ENCODE assay signal across 1 cellular context in the genomic region with DNA sequence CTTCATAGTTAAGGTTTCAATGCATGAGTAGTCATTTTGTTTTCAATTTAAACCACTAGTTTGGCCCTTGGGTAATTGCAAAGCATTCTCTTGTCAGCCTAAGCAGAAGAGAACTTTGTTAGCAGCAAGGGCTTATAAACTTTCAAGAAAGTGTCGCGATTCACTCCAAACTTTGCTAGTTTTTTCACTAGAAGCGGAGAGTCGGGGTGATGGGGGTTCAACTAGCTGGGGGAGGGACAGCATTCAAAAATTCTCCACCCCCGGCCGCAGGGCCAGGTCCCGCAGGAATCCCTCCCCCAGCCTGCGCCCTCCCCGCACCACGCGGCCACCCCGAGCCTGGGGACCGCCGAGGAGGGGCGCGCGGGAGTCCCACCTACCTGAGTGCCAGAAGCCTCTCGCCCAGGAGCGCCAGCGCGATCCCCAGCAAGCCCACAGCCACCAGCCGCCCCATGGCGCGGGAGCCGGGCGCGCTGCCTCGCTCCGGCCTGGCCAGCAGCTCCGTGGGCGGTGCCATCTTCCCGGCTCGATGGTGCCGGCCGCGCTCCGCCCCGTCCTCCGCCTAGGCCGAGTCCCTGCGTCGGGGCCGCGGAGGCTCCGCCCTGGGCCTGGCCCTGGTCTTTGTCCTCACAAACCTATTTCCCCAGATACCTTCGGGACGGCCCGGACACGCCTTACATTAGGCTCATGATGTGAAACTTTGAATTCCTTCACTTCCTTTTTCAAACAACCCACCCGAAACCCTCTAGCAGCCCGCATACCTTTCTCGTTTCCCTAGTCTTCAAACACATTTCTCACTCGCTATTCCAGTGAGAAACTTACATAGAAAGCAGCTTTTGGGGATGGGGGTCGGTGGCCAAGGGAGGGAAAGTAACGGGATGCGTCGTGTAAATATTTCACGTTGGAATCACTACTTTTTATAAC.
TF ChIP-seq lines count a peak whose summit lies in the region.

A gene (minus strand): TSS at position 528 of the 921 bp plus-strand sequence. CDS start 77 bp downstream, at position 451.

TF ChIP-seq in HepG2, 621 proteins besides CTCF, POLR2A, EP300 and RAD21 (continued from another document and continues in another):
- TF ChIP-seq, protein P1, sequence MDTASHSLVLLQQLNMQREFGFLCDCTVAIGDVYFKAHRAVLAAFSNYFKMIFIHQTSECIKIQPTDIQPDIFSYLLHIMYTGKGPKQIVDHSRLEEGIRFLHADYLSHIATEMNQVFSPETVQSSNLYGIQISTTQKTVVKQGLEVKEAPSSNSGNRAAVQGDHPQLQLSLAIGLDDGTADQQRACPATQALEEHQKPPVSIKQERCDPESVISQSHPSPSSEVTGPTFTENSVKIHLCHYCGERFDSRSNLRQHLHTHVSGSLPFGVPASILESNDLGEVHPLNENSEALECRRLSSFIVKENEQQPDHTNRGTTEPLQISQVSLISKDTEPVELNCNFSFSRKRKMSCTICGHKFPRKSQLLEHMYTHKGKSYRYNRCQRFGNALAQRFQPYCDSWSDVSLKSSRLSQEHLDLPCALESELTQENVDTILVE (CRISPR knock-in tag; IDR thresholded peaks at IDR 0.05): no peak
- TF ChIP-seq ATF7-NPFF (CRISPR knock-in tag; IDR thresholded peaks at IDR 0.05; ENCODE audit: low read depth) (peak; percentile 94), KLF6 (CRISPR knock-in tag; IDR thresholded peaks at IDR 0.05) (peak; percentile 83), IKZF4 (CRISPR knock-in tag; IDR thresholded peaks at IDR 0.05; ENCODE audit: borderline replicate concordance, low read depth, not compliant biosample characterization) (peak; percentile 71), ZNF558 (CRISPR knock-in tag; IDR thresholded peaks at IDR 0.05; ENCODE audit: borderline replicate concordance) (peak; percentile 38; the same call in 1 of the 2 replicates), ZNF3 (CRISPR knock-in tag; IDR thresholded peaks at IDR 0.05) (no peak), ADNP (CRISPR knock-in tag; IDR thresholded peaks at IDR 0.05) (no peak), AGO1 (IDR thresholded peaks at IDR 0.05; ENCODE audit: low read depth, low read length, poor library complexity, severe bottlenecking) (no peak), ZNF547 (CRISPR knock-in tag; IDR thresholded peaks at IDR 0.05) (peak; percentile 56; the same call in 1 of the 2 replicates), KLF13 (CRISPR knock-in tag; IDR thresholded peaks at IDR 0.05) (no peak), PRPF4 (IDR thresholded peaks at IDR 0.05; ENCODE audit: low read depth, low read length, poor library complexity, severe bottlenecking) (no peak), HCFC1 (IDR thresholded peaks at IDR 0.05; ENCODE audit: low read depth, low read length) (no peak), ZNF326 (CRISPR knock-in tag; IDR thresholded peaks at IDR 0.05; ENCODE audit: borderline replicate concordance) (no peak), RFX1 (IDR thresholded peaks at IDR 0.05) (no peak), ZBTB3 (CRISPR knock-in tag; IDR thresholded peaks at IDR 0.05; ENCODE audit: borderline replicate concordance, low read depth) (peak; percentile 55; the same call in 1 of the 2 replicates), NCOA1 (CRISPR knock-in tag; IDR thresholded peaks at IDR 0.05) (peak; percentile 58; the same call in 1 of the 2 replicates), SRSF4 (IDR thresholded peaks at IDR 0.05; ENCODE audit: low read depth, low read length, poor library complexity, severe bottlenecking) (no peak), GTF2F1 (IDR thresholded peaks at IDR 0.05; ENCODE audit: low read length) (no peak), NFYC (CRISPR knock-in tag; IDR thresholded peaks at IDR 0.05) (no peak), ISL2 (CRISPR knock-in tag; IDR thresholded peaks at IDR 0.05) (0 out of 2 replicates have a peak, but pooled peaks have one; percentile 63), KDM6A (CRISPR knock-in tag; IDR thresholded peaks at IDR 0.05; ENCODE audit: low read depth) (no peak), KDM5A (IDR thresholded peaks at IDR 0.05; ENCODE audit: borderline replicate concordance, low read length) (no peak), REPIN1 (CRISPR knock-in tag; IDR thresholded peaks at IDR 0.05; ENCODE audit: borderline replicate concordance, low read depth) (peak; percentile 78), ZNF251 (CRISPR knock-in tag; IDR thresholded peaks at IDR 0.05) (no peak), ARID2 (CRISPR knock-in tag; IDR thresholded peaks at IDR 0.05; ENCODE audit: borderline replicate concordance) (no peak; the same call in 1 of the 2 replicates), PHF8 (CRISPR knock-in tag; IDR thresholded peaks at IDR 0.05) (peak; percentile 94), ARNT (IDR thresholded peaks at IDR 0.05) (no peak), ZNF484 (CRISPR knock-in tag; IDR thresholded peaks at IDR 0.05; ENCODE audit: borderline replicate concordance, low read depth) (no peak), ZNF256 (CRISPR knock-in tag; conservative IDR thresholded peaks at IDR 0.05) (0 out of 2 replicates have a peak, but pooled peaks have one; percentile 61), ZNF615 (CRISPR knock-in tag; IDR thresholded peaks at IDR 0.05; ENCODE audit: borderline replicate concordance) (no peak), ZNF260 (CRISPR knock-in tag; IDR thresholded peaks at IDR 0.05; ENCODE audit: borderline replicate concordance, low read depth) (no peak), ZNF441 (CRISPR knock-in tag; IDR thresholded peaks at IDR 0.05; ENCODE audit: borderline replicate concordance) (no peak; the same call in 1 of the 2 replicates), SMAD1 (CRISPR knock-in tag; IDR thresholded peaks at IDR 0.05; ENCODE audit: borderline replicate concordance, low read depth) (no peak), NRL (CRISPR knock-in tag; IDR thresholded peaks at IDR 0.05; ENCODE audit: borderline replicate concordance) (no peak), MTA3 (CRISPR knock-in tag; IDR thresholded peaks at IDR 0.05) (no peak), ZNF20 (CRISPR knock-in tag; IDR thresholded peaks at IDR 0.05) (no peak), WIZ (CRISPR knock-in tag; IDR thresholded peaks at IDR 0.05) (no peak), ZNF644 (CRISPR knock-in tag; IDR thresholded peaks at IDR 0.05; ENCODE audit: low read depth) (0 out of 2 replicates have a peak, but pooled peaks have one; percentile 10), TBL1XR1 (IDR thresholded peaks at IDR 0.05; ENCODE audit: borderline replicate concordance, low read length, partially characterized antibody) (no peak), IKZF1 (IDR thresholded peaks at IDR 0.05) (no peak), SALL2 (CRISPR knock-in tag; IDR thresholded peaks at IDR 0.05) (peak; percentile 90; the same call in 1 of the 2 replicates), KMT2B (CRISPR knock-in tag; IDR thresholded peaks at IDR 0.05) (peak; percentile 61; the same call in 1 of the 2 replicates), MATR3 (CRISPR knock-in tag; IDR thresholded peaks at IDR 0.05) (no peak), FOXK2 (IDR thresholded peaks at IDR 0.05) (no peak), ZNF839 (CRISPR knock-in tag; IDR thresholded peaks at IDR 0.05; ENCODE audit: borderline replicate concordance) (no peak), ZFP37 (CRISPR knock-in tag; IDR thresholded peaks at IDR 0.05; ENCODE audit: borderline replicate concordance) (peak; percentile 61; the same call in 1 of the 2 replicates), AGO2 (optimal IDR thresholded peaks at IDR 0.05; ENCODE audit: low read depth, low read length) (peak; percentile 77), ZNF883 (CRISPR knock-in tag; IDR thresholded peaks at IDR 0.05; ENCODE audit: not compliant biosample characterization) (peak; percentile 91), ZNF468 (CRISPR knock-in tag; IDR thresholded peaks at IDR 0.05) (0 out of 2 replicates have a peak, but pooled peaks have one; percentile 28), ERF (CRISPR knock-in tag; IDR thresholded peaks at IDR 0.05) (peak; percentile 84), LCORL (IDR thresholded peaks at IDR 0.05) (no peak; the same call in 1 of the 2 replicates), LCORL (CRISPR knock-in tag; IDR thresholded peaks at IDR 0.05) (peak; percentile 89), FLYWCH1 (CRISPR knock-in tag; IDR thresholded peaks at IDR 0.05) (no peak)
- TF ChIP-seq, protein P2, sequence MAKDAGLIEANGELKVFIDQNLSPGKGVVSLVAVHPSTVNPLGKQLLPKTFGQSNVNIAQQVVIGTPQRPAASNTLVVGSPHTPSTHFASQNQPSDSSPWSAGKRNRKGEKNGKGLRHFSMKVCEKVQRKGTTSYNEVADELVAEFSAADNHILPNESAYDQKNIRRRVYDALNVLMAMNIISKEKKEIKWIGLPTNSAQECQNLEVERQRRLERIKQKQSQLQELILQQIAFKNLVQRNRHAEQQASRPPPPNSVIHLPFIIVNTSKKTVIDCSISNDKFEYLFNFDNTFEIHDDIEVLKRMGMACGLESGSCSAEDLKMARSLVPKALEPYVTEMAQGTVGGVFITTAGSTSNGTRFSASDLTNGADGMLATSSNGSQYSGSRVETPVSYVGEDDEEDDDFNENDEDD (CRISPR knock-in tag; IDR thresholded peaks at IDR 0.05; ENCODE audit: borderline replicate concordance): no peak
- TF ChIP-seq, protein P3, sequence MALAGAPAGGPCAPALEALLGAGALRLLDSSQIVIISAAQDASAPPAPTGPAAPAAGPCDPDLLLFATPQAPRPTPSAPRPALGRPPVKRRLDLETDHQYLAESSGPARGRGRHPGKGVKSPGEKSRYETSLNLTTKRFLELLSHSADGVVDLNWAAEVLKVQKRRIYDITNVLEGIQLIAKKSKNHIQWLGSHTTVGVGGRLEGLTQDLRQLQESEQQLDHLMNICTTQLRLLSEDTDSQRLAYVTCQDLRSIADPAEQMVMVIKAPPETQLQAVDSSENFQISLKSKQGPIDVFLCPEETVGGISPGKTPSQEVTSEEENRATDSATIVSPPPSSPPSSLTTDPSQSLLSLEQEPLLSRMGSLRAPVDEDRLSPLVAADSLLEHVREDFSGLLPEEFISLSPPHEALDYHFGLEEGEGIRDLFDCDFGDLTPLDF (CRISPR knock-in tag; IDR thresholded peaks at IDR 0.05): peak; percentile 59
- TF ChIP-seq, protein P4, sequence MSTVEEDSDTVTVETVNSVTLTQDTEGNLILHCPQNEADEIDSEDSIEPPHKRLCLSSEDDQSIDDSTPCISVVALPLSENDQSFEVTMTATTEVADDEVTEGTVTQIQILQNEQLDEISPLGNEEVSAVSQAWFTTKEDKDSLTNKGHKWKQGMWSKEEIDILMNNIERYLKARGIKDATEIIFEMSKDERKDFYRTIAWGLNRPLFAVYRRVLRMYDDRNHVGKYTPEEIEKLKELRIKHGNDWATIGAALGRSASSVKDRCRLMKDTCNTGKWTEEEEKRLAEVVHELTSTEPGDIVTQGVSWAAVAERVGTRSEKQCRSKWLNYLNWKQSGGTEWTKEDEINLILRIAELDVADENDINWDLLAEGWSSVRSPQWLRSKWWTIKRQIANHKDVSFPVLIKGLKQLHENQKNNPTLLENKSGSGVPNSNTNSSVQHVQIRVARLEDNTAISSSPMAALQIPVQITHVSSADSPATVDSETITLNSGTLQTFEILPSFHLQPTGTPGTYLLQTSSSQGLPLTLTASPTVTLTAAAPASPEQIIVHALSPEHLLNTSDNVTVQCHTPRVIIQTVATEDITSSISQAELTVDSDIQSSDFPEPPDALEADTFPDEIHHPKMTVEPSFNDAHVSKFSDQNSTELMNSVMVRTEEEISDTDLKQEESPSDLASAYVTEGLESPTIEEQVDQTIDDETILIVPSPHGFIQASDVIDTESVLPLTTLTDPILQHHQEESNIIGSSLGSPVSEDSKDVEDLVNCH (CRISPR knock-in tag; IDR thresholded peaks at IDR 0.05): no peak
- TF ChIP-seq, protein P5, sequence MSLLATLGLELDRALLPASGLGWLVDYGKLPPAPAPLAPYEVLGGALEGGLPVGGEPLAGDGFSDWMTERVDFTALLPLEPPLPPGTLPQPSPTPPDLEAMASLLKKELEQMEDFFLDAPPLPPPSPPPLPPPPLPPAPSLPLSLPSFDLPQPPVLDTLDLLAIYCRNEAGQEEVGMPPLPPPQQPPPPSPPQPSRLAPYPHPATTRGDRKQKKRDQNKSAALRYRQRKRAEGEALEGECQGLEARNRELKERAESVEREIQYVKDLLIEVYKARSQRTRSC (CRISPR knock-in tag; IDR thresholded peaks at IDR 0.05; ENCODE audit: low read depth): no peak
- TF ChIP-seq, protein P6, sequence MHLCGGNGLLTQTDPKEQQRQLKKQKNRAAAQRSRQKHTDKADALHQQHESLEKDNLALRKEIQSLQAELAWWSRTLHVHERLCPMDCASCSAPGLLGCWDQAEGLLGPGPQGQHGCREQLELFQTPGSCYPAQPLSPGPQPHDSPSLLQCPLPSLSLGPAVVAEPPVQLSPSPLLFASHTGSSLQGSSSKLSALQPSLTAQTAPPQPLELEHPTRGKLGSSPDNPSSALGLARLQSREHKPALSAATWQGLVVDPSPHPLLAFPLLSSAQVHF (CRISPR knock-in tag; IDR thresholded peaks at IDR 0.05): no peak
- TF ChIP-seq, protein P7, sequence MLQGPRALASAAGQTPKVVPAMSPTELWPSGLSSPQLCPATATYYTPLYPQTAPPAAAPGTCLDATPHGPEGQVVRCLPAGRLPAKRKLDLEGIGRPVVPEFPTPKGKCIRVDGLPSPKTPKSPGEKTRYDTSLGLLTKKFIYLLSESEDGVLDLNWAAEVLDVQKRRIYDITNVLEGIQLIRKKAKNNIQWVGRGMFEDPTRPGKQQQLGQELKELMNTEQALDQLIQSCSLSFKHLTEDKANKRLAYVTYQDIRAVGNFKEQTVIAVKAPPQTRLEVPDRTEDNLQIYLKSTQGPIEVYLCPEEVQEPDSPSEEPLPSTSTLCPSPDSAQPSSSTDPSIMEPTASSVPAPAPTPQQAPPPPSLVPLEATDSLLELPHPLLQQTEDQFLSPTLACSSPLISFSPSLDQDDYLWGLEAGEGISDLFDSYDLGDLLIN (CRISPR knock-in tag; IDR thresholded peaks at IDR 0.05; ENCODE audit: borderline replicate concordance): peak; percentile 91; the same call in 1 of the 2 replicates
- TF ChIP-seq, protein P8, sequence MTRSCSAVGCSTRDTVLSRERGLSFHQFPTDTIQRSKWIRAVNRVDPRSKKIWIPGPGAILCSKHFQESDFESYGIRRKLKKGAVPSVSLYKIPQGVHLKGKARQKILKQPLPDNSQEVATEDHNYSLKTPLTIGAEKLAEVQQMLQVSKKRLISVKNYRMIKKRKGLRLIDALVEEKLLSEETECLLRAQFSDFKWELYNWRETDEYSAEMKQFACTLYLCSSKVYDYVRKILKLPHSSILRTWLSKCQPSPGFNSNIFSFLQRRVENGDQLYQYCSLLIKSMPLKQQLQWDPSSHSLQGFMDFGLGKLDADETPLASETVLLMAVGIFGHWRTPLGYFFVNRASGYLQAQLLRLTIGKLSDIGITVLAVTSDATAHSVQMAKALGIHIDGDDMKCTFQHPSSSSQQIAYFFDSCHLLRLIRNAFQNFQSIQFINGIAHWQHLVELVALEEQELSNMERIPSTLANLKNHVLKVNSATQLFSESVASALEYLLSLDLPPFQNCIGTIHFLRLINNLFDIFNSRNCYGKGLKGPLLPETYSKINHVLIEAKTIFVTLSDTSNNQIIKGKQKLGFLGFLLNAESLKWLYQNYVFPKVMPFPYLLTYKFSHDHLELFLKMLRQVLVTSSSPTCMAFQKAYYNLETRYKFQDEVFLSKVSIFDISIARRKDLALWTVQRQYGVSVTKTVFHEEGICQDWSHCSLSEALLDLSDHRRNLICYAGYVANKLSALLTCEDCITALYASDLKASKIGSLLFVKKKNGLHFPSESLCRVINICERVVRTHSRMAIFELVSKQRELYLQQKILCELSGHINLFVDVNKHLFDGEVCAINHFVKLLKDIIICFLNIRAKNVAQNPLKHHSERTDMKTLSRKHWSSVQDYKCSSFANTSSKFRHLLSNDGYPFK (CRISPR knock-in tag; IDR thresholded peaks at IDR 0.05; ENCODE audit: borderline replicate concordance): no peak
